8 cellular contexts compared by ENCODE assay signal in the genomic region with DNA sequence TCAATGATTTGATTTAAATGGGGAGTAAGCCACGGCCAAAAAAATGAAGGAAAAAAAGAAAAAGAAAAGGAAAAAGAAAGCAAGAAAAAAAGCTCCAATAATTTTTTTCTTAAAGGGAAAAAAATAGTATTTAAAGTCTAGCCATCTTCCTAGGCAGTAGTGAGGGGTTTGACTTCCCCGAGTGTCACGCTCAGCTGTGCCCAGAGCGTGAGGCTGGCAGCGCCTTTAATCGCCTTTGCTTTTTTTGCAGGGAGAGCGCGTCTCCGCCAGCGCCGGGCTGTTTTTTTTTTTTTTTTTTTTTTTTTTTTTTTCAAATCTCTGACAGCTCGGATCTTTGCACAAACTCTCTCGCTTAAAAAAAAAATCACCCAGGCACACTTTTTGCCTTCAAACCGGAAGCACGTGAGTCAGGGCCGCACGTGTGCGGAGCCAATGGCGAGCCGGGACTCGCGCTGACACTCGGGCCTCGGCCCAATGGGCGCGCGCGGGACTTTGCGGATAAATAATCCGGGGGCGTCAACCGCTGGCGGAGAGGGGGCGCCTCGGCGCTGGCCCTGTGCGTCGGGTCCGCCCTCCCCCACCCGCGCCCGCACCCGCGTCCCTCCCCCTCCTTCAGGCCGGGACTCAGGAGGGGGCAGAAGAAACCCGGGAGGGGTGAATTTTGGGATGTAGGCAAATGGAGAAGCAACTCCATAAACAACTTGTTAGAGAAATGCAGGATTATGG. TPM values are rescaled to one million over a fixed set of nuclear protein-coding genes. Genes with fewer than 3 reads are reported as not detected.
DNase-seq lines count a peak whose midpoint lies in the region; ATAC-seq and TF ChIP-seq lines count a peak whose summit lies in the region.

A gene (minus strand): TSS at position 202 of the 726 bp plus-strand sequence. CDS start 481 bp downstream, outside the sequence.

- DNase-seq in activated CD4-positive, alpha-beta T cell treated with anti-CD3 and anti-CD28 coated beads for 48 hours: peak; percentile 57
- DNase-seq in activated CD4-positive, alpha-beta T cell treated with anti-CD3 and anti-CD28 coated beads, Interleukin-2, amount 50 U/mL, for 4 hours: no peak
- peak; percentile 45 for DNase-seq in activated CD8-positive, alpha-beta T cell treated with anti-CD3 and anti-CD28 coated beads for 36 hours
- DNase-seq in NOMO-1 (lab: John Stamatoyannopoulos, UW; ENCODE audit: unreplicated experiment in 2 of 2) (no peak), NCI-H2196 treated with DMSO at 0.1 percent for 48 hours (lab: John Stamatoyannopoulos, UW; ENCODE audit: unreplicated experiment) (no peak)

- H3K4me1 ChIP-seq in iPS-15b (ENCODE audit: control insufficient read depth, insufficient read depth, low read length) (peaks cover 13% of the 10 kb centered on the region), subcutaneous abdominal adipose tissue (ENCODE audit: control insufficient read depth in 5 of 5, insufficient read depth in 5 of 5, low read length in 5 of 5) (peaks cover 2 to 50% (median 48%) of the 10 kb centered on the region in 5 donors)

- no peaks in the 10 kb centered on the region for H3K36me3 ChIP-seq in iPS-15b (ENCODE audit: control insufficient read depth, insufficient read depth, low read length)
- H3K36me3 ChIP-seq in subcutaneous abdominal adipose tissue (ENCODE audit: control insufficient read depth in 5 of 5, insufficient read depth in 5 of 5, low read length in 5 of 5): no peaks in the 10 kb centered on the region

- intact Hi-C loops in activated CD8-positive, alpha-beta T cell treated with anti-CD3 and anti-CD28 coated beads for 36 hours (cut with micrococcal nuclease): no loop called here

- H3K27ac ChIP-seq in subcutaneous abdominal adipose tissue (ENCODE audit: low read depth, low read length): peak within 1 kb of the TSS; percentile 50

- H3K9me3 ChIP-seq in iPS-15b (ENCODE audit: control insufficient read depth, insufficient read depth, low read length) (no peaks in the 10 kb centered on the region), subcutaneous abdominal adipose tissue (ENCODE audit: control insufficient read depth in 5 of 5, low read length in 5 of 5) (no peaks in the 10 kb centered on the region)

- H3K9me3 Mint-ChIP-seq in activated CD8-positive, alpha-beta T cell treated with anti-CD3 and anti-CD28 coated beads for 36 hours: no peaks in the 10 kb centered on the region

- POLR2A ChIA-PET in activated CD8-positive, alpha-beta T cell treated with anti-CD3 and anti-CD28 coated beads for 36 hours (lab: Charles Lee): no interaction called here

- H3K9ac ChIP-seq in iPS-15b (ENCODE audit: low read depth, low read length): no peak within 1 kb of the TSS
- peak within 1 kb of the TSS in 3 of 5 donors; percentile 39 to 47 (median 46) for H3K9ac ChIP-seq in subcutaneous abdominal adipose tissue (ENCODE audit: low read length in 5 of 5)

- peak; percentile 34 for ATAC-seq in activated CD8-positive, alpha-beta T cell treated with anti-CD3 and anti-CD28 coated beads for 36 hours
- ATAC-seq in GM19463 (IDR thresholded peaks at IDR 0.05; ENCODE audit: unreplicated experiment): no peak

- peaks cover 92% of the 10 kb centered on the region for H3K27me3 ChIP-seq in iPS-15b (ENCODE audit: control insufficient read depth, insufficient read depth, low read length)
- H3K27me3 ChIP-seq in subcutaneous abdominal adipose tissue (ENCODE audit: control insufficient read depth in 5 of 5, insufficient read depth in 4 of 5, low read length in 5 of 5): peaks cover 6 to 53% (median 36%) of the 10 kb centered on the region in 5 donors

- H3K4me1 Mint-ChIP-seq in activated CD8-positive, alpha-beta T cell treated with anti-CD3 and anti-CD28 coated beads for 36 hours (ENCODE audit: low read depth): peaks cover 19% of the 10 kb centered on the region

- H3K4me3 ChIP-seq in iPS-15b (ENCODE audit: low read depth, low read length) (peak within 1 kb of the TSS; percentile 22), subcutaneous abdominal adipose tissue (ENCODE audit: low read depth in 1 of 5, low read length in 5 of 5) (peak within 1 kb of the TSS; percentile 62 to 79 (median 67))

- peaks cover 82% of the 10 kb centered on the region for H3K27me3 Mint-ChIP-seq in activated CD8-positive, alpha-beta T cell treated with anti-CD3 and anti-CD28 coated beads for 36 hours

- CTCF ChIA-PET in activated CD8-positive, alpha-beta T cell treated with anti-CD3 and anti-CD28 coated beads for 36 hours (lab: Charles Lee): interaction anchor here (1.3 kb wide), 2 partner anchors 8 to 626 kb away, joined by 4 to 7 read pairs; no protein-coding TSS in a partner anchor

- peak within 1 kb of the TSS; percentile 33 for H3K4me3 Mint-ChIP-seq in activated CD8-positive, alpha-beta T cell treated with anti-CD3 and anti-CD28 coated beads for 36 hours

- no peak for TF ChIP-seq CTCF in activated CD8-positive, alpha-beta T cell treated with anti-CD3 and anti-CD28 coated beads for 36 hours (IDR thresholded peaks at IDR 0.05)

- no peaks in the 10 kb centered on the region for H3K36me3 Mint-ChIP-seq in activated CD8-positive, alpha-beta T cell treated with anti-CD3 and anti-CD28 coated beads for 36 hours (ENCODE audit: low read depth)

- H3K27ac Mint-ChIP-seq in activated CD8-positive, alpha-beta T cell treated with anti-CD3 and anti-CD28 coated beads for 36 hours: no peak within 1 kb of the TSS

RNA-seq across cellular contexts. Expression of the gene that starts here (rescaled TPM):
- total RNA-seq in activated CD8-positive, alpha-beta T cell treated with anti-CD3 and anti-CD28 coated beads for 36 hours: not detected

Comparison
In these comparisons a context has a peak if more than half of its experiments do, and no peak if none do; other contexts are left out.
1. Peak in DNase-seq and ATAC-seq in activated CD8-positive, alpha-beta T cell treated with anti-CD3 and anti-CD28 coated beads for 36 hours; RNA of the gene not detected or under 1 TPM.